Comparison of ENCODE assay signal across 33 cellular contexts in genomic region chr19:1816530-1817298, GRCh38.
"Had no signal": no experiment of that assay in that cellular context is flagged by ENCODE, and none has a peak within 500 bp of the region (broad histone marks: within the 10 kb centered on the region; RNA-seq: fewer than 3 reads in every experiment).

No MANE protein-coding gene starts in this region.

- H3K4me3 ChIP-seq: adrenal gland, body of pancreas, esophagus squamous epithelium, gastroesophageal sphincter, heart left ventricle had no signal

- H3K27ac ChIP-seq: adrenal gland, body of pancreas, epithelial cell of prostate, esophagus squamous epithelium, gastroesophageal sphincter, heart left ventricle had no signal

- H3K9me3 ChIP-seq: adrenal gland, body of pancreas, esophagus squamous epithelium, gastroesophageal sphincter, heart left ventricle had no signal

- ATAC-seq: activated CD4-positive, alpha-beta T cell treated with anti-CD3 and anti-CD28 coated beads for 36 hours; activated CD8-positive, alpha-beta memory T cell treated with anti-CD3 and anti-CD28 coated beads, Interleukin-2, amount 10 ng/mL, durations not matched to agents 7 days and 5 days; activated CD8-positive, alpha-beta T cell treated with anti-CD3 and anti-CD28 coated beads, Interleukin-2, amount 10 ng/mL, durations not matched to agents 7 days and 5 days; activated naive CD8-positive, alpha-beta T cell treated with anti-CD3 and anti-CD28 coated beads, Interleukin-2, amount 50 U/mL, for 24 hours; body of pancreas; effector memory CD8-positive, alpha-beta T cell; gastroesophageal sphincter; T-helper 17 cell had no signal

- DNase-seq: activated CD4-positive, alpha-beta memory T cell treated with anti-CD3 and anti-CD28 coated beads for 36 hours; activated CD4-positive, alpha-beta T cell treated with anti-CD3 and anti-CD28 coated beads for 36 hours; activated CD4-positive, alpha-beta T cell treated with anti-CD3 and anti-CD28 coated beads, Interleukin-2, amount 10 ng/mL, durations not matched to agents 24 days and 14 days; activated CD4-positive, CD25-positive, alpha-beta regulatory T cell; activated CD4-positive, CD25-positive, alpha-beta regulatory T cell treated with anti-CD3 and anti-CD28 coated beads, Interleukin-2, amount 50 U/mL, for 72 hours; activated CD8-positive, alpha-beta memory T cell treated with anti-CD3 and anti-CD28 coated beads, Interleukin-2, amount 10 ng/mL, durations not matched to agents 7 days and 5 days; activated CD8-positive, alpha-beta memory T cell treated with anti-CD3 and anti-CD28 coated beads, Interleukin-2, amount 50 U/mL, for 4 hours; activated CD8-positive, alpha-beta T cell treated with anti-CD3 and anti-CD28 coated beads, Interleukin-2, amount 10 ng/mL, durations not matched to agents 7 days and 5 days; activated effector memory CD4-positive, alpha-beta T cell treated with anti-CD3 and anti-CD28 coated beads, Interleukin-2, amount 50 U/mL, for 16 hours; activated naive CD4-positive, alpha-beta T cell treated with anti-CD3 and anti-CD28 coated beads for 36 hours; activated naive CD8-positive, alpha-beta T cell treated with anti-CD3 and anti-CD28 coated beads for 36 hours; activated naive CD8-positive, alpha-beta T cell treated with anti-CD3 and anti-CD28 coated beads, Interleukin-2, amount 50 U/mL, for 24 hours; activated T-cell treated with anti-CD3 and anti-CD28 coated beads, Interleukin-2, amount 50 U/mL, for 1 hour; activated T-cell treated with anti-CD3 and anti-CD28 coated beads, Interleukin-2, amount 50 U/mL, for 48 hours; amygdala; aorta; body of pancreas; caudate nucleus; cortex of kidney; dermis blood vessel endothelial cell; effector CD4-positive, alpha-beta T cell; effector memory CD8-positive, alpha-beta T cell; esophagus squamous epithelium; foreskin melanocyte; T-helper 1 cell; T-helper 17 cell; T1000 had no signal

- FAIRE-seq: colon, endothelial cell of umbilical vein had no signal

- H3K27me3 ChIP-seq: adrenal gland, body of pancreas, esophagus squamous epithelium, gastroesophageal sphincter, heart left ventricle had no signal
